ENCODE assay signal across 8 cellular contexts in the genomic region with DNA sequence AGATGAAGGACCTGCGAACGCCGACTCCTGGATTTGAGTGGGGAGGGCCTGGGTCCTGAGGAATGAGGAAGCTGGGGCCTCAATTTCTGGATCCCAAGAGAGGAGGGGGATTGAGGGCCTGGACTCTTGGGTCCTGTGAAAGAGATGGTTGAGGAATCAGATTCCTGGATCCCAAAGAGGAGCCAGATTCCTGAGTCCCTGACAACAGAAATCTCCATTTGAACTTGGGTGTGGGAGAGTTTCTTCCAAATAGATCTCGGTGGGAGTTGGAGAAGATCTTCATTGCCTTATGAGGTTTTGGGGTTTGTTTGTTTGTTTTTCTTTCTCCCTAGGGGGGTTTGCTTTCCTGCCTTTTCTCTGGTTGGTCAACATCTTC. TPM values are rescaled to one million over a fixed set of nuclear protein-coding genes. Genes with fewer than 3 reads are reported as not detected.
DNase-seq lines count a peak whose midpoint lies in the region; ATAC-seq, FAIRE-seq and TF ChIP-seq lines count a peak whose summit lies in the region.

No MANE protein-coding gene starts in this region.

- no TSS peak for BruUV-seq in A673 (replicated peaks; lab: Mats Ljungman, UMichigan)

- H3K4me2 ChIP-seq in KMS-11 = peak overlapping the region; percentile 59

- H3K79me2 ChIP-seq in KMS-11 (ENCODE audit: insufficient read depth, low read depth) = peaks cover 4% of the 10 kb centered on the region; the same call in 1 of the 2 replicates

- peak overlapping the region; percentile 69 to 100 (median 88) for H3K27ac Mint-ChIP-seq in naive B cell

- H3K9me3 ChIP-seq in A673 (ENCODE audit: low read depth, low read length, poor library complexity, severe bottlenecking) (no peaks in the 10 kb centered on the region), colonic mucosa (no peaks in the 10 kb centered on the region)

- peak overlapping the region; percentile 85 to 100 (median 96) for H3K4me3 Mint-ChIP-seq in naive B cell

- no peak for ATAC-seq in naive B cell (ENCODE audit: low read depth in 2 of 2)

- FAIRE-seq in GM12892 (lab: Jason Lieb, UNC) = no peak

- H3K36me3 Mint-ChIP-seq in naive B cell = peaks cover 0 to 8% of the 10 kb centered on the region in 2 donors

- intact Hi-C loops in A673 (cut with micrococcal nuclease; ENCODE audit: unreplicated experiment) (loop anchor here (10.0 kb wide), 1 partner anchor 189 kb away; a partner anchor contains a TSS), colonic mucosa (cut with DNase I) (loop anchor here (10.0 kb wide), 1 partner anchor 189 kb away; a partner anchor contains a TSS)

- H3K27ac ChIP-seq in A673 (ENCODE audit: low read depth, low read length, poor library complexity, severe bottlenecking) (peak overlapping the region; percentile 99), KMS-11 (peak overlapping the region; percentile 96; the same call in 1 of the 2 replicates), colonic mucosa (peak overlapping the region; percentile 100)

- H3K9ac ChIP-seq in KMS-11 (peak overlapping the region; percentile 96; the same call in 1 of the 2 replicates), colonic mucosa (ENCODE audit: low read depth in 2 of 2, low read length in 2 of 2) (peak overlapping the region; percentile 67 to 79)

- H3K4me3 ChIP-seq in A673 (ENCODE audit: low read depth, low read length, poor library complexity, severe bottlenecking) = peak overlapping the region; percentile 72
- peak overlapping the region; percentile 62 for H3K4me3 ChIP-seq in KMS-11 (IDR thresholded peaks at IDR 0.05; ENCODE audit: insufficient read depth, low read depth, low read length)
- peak overlapping the region; percentile 89 for H3K4me3 ChIP-seq in colonic mucosa

- no peak for DNase-seq in A673 (ENCODE audit: low spot score)
- DNase-seq in colonic mucosa = no peak
- no peak for DNase-seq in naive B cell
- no peak for DNase-seq in ureter (ENCODE audit: low spot score)
- no peak for DNase-seq in stimulated activated CD4-positive, alpha-beta T cell treated with anti-CD3 and anti-CD28 coated beads, Interleukin-4, amount 100 ng/mL, for 4 hours
- no peak for DNase-seq in 8988T
- no peak for DNase-seq in GM12892 (ENCODE audit: insufficient read length)

- no peak overlapping the region for H2AFZ ChIP-seq in KMS-11 (ENCODE audit: low read depth)

- peaks cover 0 to 3% (median 0%) of the 10 kb centered on the region in 7 donors for H3K9me3 Mint-ChIP-seq in naive B cell

- POLR2A ChIA-PET in A673 (lab: Charles Lee; ENCODE audit: low non-redundant PET) = no interaction called here

- H3K36me3 ChIP-seq in A673 (ENCODE audit: insufficient read depth, low read length, poor library complexity, severe bottlenecking) (no peaks in the 10 kb centered on the region), KMS-11 (ENCODE audit: insufficient read depth) (no peaks in the 10 kb centered on the region), colonic mucosa (no peaks in the 10 kb centered on the region)

- H3K4me1 ChIP-seq in A673 (ENCODE audit: insufficient read depth, low read length, poor library complexity, severe bottlenecking) = peaks cover 3% of the 10 kb centered on the region
- H3K4me1 ChIP-seq in KMS-11 (ENCODE audit: low read depth, poor library complexity, severe bottlenecking) = peaks cover 53% of the 10 kb centered on the region
- no peaks in the 10 kb centered on the region for H3K4me1 ChIP-seq in colonic mucosa

- no peak for TF ChIP-seq POLR2A in GM12892 (IDR thresholded peaks at IDR 0.05; ENCODE audit: low read depth, low read length)

- H3K27me3 Mint-ChIP-seq in naive B cell = no peaks in the 10 kb centered on the region

- CTCF ChIA-PET in A673 (lab: Charles Lee) = interaction anchor here (0.6 kb wide), 1 partner anchor 74 kb away, joined by 3 read pairs; no protein-coding TSS in a partner anchor

- no peaks in the 10 kb centered on the region for H3K27me3 ChIP-seq in A673 (replicated peaks; ENCODE audit: insufficient read depth, low read depth, low read length, poor library complexity)
- H3K27me3 ChIP-seq in KMS-11 (ENCODE audit: insufficient read depth, low read depth) = no peaks in the 10 kb centered on the region
- H3K27me3 ChIP-seq in colonic mucosa = no peaks in the 10 kb centered on the region

- TF ChIP-seq CTCF in A673 (conservative IDR thresholded peaks at IDR 0.05; ENCODE audit: low read depth, low read length) (no peak), KMS-11 (conservative IDR thresholded peaks at IDR 0.05; ENCODE audit: low read depth, low read length) (no peak), colonic mucosa (IDR thresholded peaks at IDR 0.05) (no peak)

- H4K20me1 ChIP-seq in KMS-11 (ENCODE audit: insufficient read depth) = no peaks in the 10 kb centered on the region

- H3K4me1 Mint-ChIP-seq in naive B cell = peaks cover 43 to 69% (median 58%) of the 10 kb centered on the region in 3 donors

RNA-seq across cellular contexts. Expression of a gene that starts 0.6 kb away (rescaled TPM):
- total RNA-seq in A673 (2021) (58.8 and 67.7 TPM in 2 replicates), colonic mucosa (10 to 100 TPM; 73.8 to 87.4 TPM), ureter (81.1 TPM)
- 100 to 1,000 TPM in 2 of 6 donors, 10 to 100 TPM in 4; 82.4 to 105 (median 94.3) TPM for polyA plus RNA-seq in naive B cell (ENCODE audit: low read depth in 6 of 6)
- polyA plus RNA-seq in GM12892 (2012; ENCODE audit: missing spikeins) = 41.4 TPM

RNA-seq across cellular contexts. Expression of a gene that starts 0.9 kb away (rescaled TPM):
- 20.4 and 21.0 TPM in 2 replicates for total RNA-seq in A673 (2021)
- total RNA-seq in colonic mucosa = 10 to 100 TPM; 14.9 to 18.7 TPM
- 10 to 100 TPM; 26.1 to 41.0 (median 32.5) TPM for polyA plus RNA-seq in naive B cell (ENCODE audit: low read depth in 6 of 6)
- total RNA-seq in ureter = 32.9 TPM
- polyA plus RNA-seq in GM12892 (2012; ENCODE audit: missing spikeins) = 10.4 TPM

RNA-seq across cellular contexts. Expression of a gene that starts 2.3 kb away (rescaled TPM):
- total RNA-seq in A673 (2021) (11.3 and 13.2 TPM in 2 replicates), colonic mucosa (1 to 10 TPM; 5.1 to 7.5 TPM), ureter (7.2 TPM)
- polyA plus RNA-seq in naive B cell (ENCODE audit: low read depth in 6 of 6) = 10 to 100 TPM in 3 of 6 donors, 1 to 10 TPM in 3; 8.1 to 17.9 (median 11.1) TPM
- polyA plus RNA-seq in GM12892 (2012; ENCODE audit: missing spikeins) = 9.0 TPM

RNA-seq across cellular contexts. Expression of a gene that starts 3.8 kb away (rescaled TPM):
- 4.9 and 5.8 TPM in 2 replicates for total RNA-seq in A673 (2021)
- 1 to 10 TPM; 5.4 to 6.9 TPM for total RNA-seq in colonic mucosa
- polyA plus RNA-seq in naive B cell (ENCODE audit: low read depth in 6 of 6) = 100 to 1,000 TPM; 114 to 195 (median 134) TPM
- total RNA-seq in ureter = 14.7 TPM
- 17.3 TPM for polyA plus RNA-seq in GM12892 (2012; ENCODE audit: missing spikeins)

RNA-seq across cellular contexts. Expression of a gene that starts 10.8 kb away (rescaled TPM):
- 0.50 TPM in 1 of 2 replicates, not detected in the other for total RNA-seq in A673 (2021)
- total RNA-seq in colonic mucosa = 10 to 100 TPM in 1 of 2 donors, 1 to 10 TPM in 1; 6.3 to 23.6 TPM
- polyA plus RNA-seq in naive B cell (ENCODE audit: low read depth in 6 of 6) = not detected
- 80.9 TPM for total RNA-seq in ureter
- not detected for polyA plus RNA-seq in GM12892 (2012; ENCODE audit: missing spikeins)
